ENCODE assay signal across 27 cellular contexts in genomic region chr4:71549516-71550160, GRCh38.
DNase-seq lines count a peak whose midpoint lies in the region; ATAC-seq and TF ChIP-seq lines count a peak whose summit lies in the region.
"Had no signal": no experiment of that assay in that cellular context is flagged by ENCODE, and none has a peak within 500 bp of the region (broad histone marks: within the 10 kb centered on the region; RNA-seq: fewer than 3 reads in every experiment).

No MANE protein-coding gene starts in this region.

- POLR2A ChIA-PET in PC-3 (lab: Charles Lee; ENCODE audit: unreplicated experiment), result no interaction called here

- H3K9me3 ChIP-seq in PC-3 (ENCODE audit: low read length), result no peaks in the 10 kb centered on the region
- no peaks in the 10 kb centered on the region for H3K9me3 ChIP-seq in fibroblast of lung (ENCODE audit: control insufficient read depth, insufficient read depth, low read depth, low read length)
- no peaks in the 10 kb centered on the region for H3K9me3 ChIP-seq in mucosa of descending colon
- H3K9me3 ChIP-seq in BE2C, result no peaks in the 10 kb centered on the region
- no peaks in the 10 kb centered on the region for H3K9me3 ChIP-seq in adrenal gland (replicated peaks in 1 of 3)
- H3K9me3 ChIP-seq: heart right ventricle, right atrium auricular region, suprapubic skin had no signal

- WGBS in adrenal gland, 4 donors, result 51 to 65% (median 57%) methylated on average over 3 of the region's 3 CpGs

- ATAC-seq in PC-3 (no peak), mucosa of descending colon (peak; percentile 28), GM18505 (IDR thresholded peaks at IDR 0.05; ENCODE audit: unreplicated experiment) (no peak)
- ATAC-seq: foreskin keratinocyte, HCT116, heart right ventricle had no signal

- TF ChIP-seq POLR2A in GM18505 (IDR thresholded peaks at IDR 0.05; ENCODE audit: borderline replicate concordance, extremely low read depth, insufficient read depth, insufficient read length) (no peak), adrenal gland (IDR thresholded peaks at IDR 0.05) (no peak)

- CTCF ChIA-PET in PC-3 (lab: Charles Lee), result interaction anchor here (0.6 to 1.3 kb wide), 3 partner anchors 102 to 278 kb away, joined by 3 to 4 read pairs (median 4); no protein-coding TSS in a partner anchor

- BruUV-seq in PC-3 (replicated peaks; lab: Mats Ljungman, UMichigan), result no TSS peak

- H3K4me1 ChIP-seq in PC-3 (ENCODE audit: insufficient read depth, low read length), result peaks cover 14% of the 10 kb centered on the region
- H3K4me1 ChIP-seq in fibroblast of lung (ENCODE audit: control insufficient read depth, extremely low read depth, insufficient read depth, low read length), result peaks cover 12% of the 10 kb centered on the region
- H3K4me1 ChIP-seq in mucosa of descending colon (ENCODE audit: low read depth), result peaks cover 15% of the 10 kb centered on the region
- H3K4me1 ChIP-seq in BE2C, result no peaks in the 10 kb centered on the region
- H3K4me1 ChIP-seq in adrenal gland (replicated peaks in 1 of 2), result no peaks in the 10 kb centered on the region
- H3K4me1 ChIP-seq: foreskin keratinocyte, heart right ventricle, parathyroid adenoma, right atrium auricular region, suprapubic skin had no signal

- no peaks in the 10 kb centered on the region for H3K27me3 ChIP-seq in PC-3 (ENCODE audit: low read length)
- no peaks in the 10 kb centered on the region for H3K27me3 ChIP-seq in fibroblast of lung (ENCODE audit: control insufficient read depth, insufficient read depth, low read length)
- H3K27me3 ChIP-seq in BE2C, result no peaks in the 10 kb centered on the region
- H3K27me3 ChIP-seq in adrenal gland, result no peaks in the 10 kb centered on the region
- H3K27me3 ChIP-seq: foreskin keratinocyte, heart right ventricle, right atrium auricular region, suprapubic skin had no signal

- TF ChIP-seq CTCF in PC-3 (conservative IDR thresholded peaks at IDR 0.05; ENCODE audit: low read depth, low read length), result no peak
- no peak for TF ChIP-seq CTCF in fibroblast of lung (conservative IDR thresholded peaks at IDR 0.05 in 1 of 2, IDR thresholded peaks at IDR 0.05 in 1 of 2; ENCODE audit: low read depth in 1 of 2, low read length in 2 of 2)
- no peak for TF ChIP-seq CTCF in mucosa of descending colon (IDR thresholded peaks at IDR 0.05)
- TF ChIP-seq CTCF in BE2C (IDR thresholded peaks at IDR 0.05; ENCODE audit: low read depth, low read length), result no peak
- no peak for TF ChIP-seq CTCF in adrenal gland (IDR thresholded peaks at IDR 0.05)

- 0 out of 2 replicates have a peak overlapping the region, but pooled peaks have one; percentile 16 for H2AFZ ChIP-seq in PC-3 (ENCODE audit: low read length)
- no peak overlapping the region for H2AFZ ChIP-seq in fibroblast of lung (ENCODE audit: low read length)
- H2AFZ ChIP-seq: parathyroid adenoma had no signal

- H4K20me1 ChIP-seq in PC-3 (ENCODE audit: low read length) (no peaks in the 10 kb centered on the region), fibroblast of lung (ENCODE audit: control insufficient read depth, extremely low read depth, insufficient read depth, low read length) (no peaks in the 10 kb centered on the region)

- H3K79me2 ChIP-seq in PC-3 (ENCODE audit: low read length) (no peaks in the 10 kb centered on the region), fibroblast of lung (ENCODE audit: control insufficient read depth, insufficient read depth, low read length) (no peaks in the 10 kb centered on the region)
- H3K79me2 ChIP-seq: parathyroid adenoma had no signal

- H3K4me3 ChIP-seq in PC-3 (ENCODE audit: low read length) (no peak overlapping the region), fibroblast of lung (replicated peaks in 1 of 4; ENCODE audit: control extremely low read depth in 1 of 4, insufficient read depth in 1 of 4, low read depth in 3 of 4, low read length in 4 of 4) (no peak overlapping the region), mucosa of descending colon (no peak overlapping the region), BE2C (ENCODE audit: low read depth, low read length) (no peak overlapping the region), adrenal gland (no peak overlapping the region)
- H3K4me3 ChIP-seq: heart right ventricle, lung, right atrium auricular region, smooth muscle cell, suprapubic skin had no signal

- H3K36me3 ChIP-seq in PC-3 (ENCODE audit: low read depth, low read length), result no peaks in the 10 kb centered on the region
- peaks cover 2% of the 10 kb centered on the region for H3K36me3 ChIP-seq in fibroblast of lung (ENCODE audit: control insufficient read depth, insufficient read depth, low read length)
- H3K36me3 ChIP-seq in mucosa of descending colon (ENCODE audit: low read depth), result no peaks in the 10 kb centered on the region
- H3K36me3 ChIP-seq in BE2C, result no peaks in the 10 kb centered on the region
- H3K36me3 ChIP-seq in adrenal gland (replicated peaks in 1 of 2), result no peaks in the 10 kb centered on the region
- H3K36me3 ChIP-seq: right atrium auricular region, suprapubic skin had no signal

- no peaks in the 10 kb centered on the region for H3K9me2 ChIP-seq in PC-3 (replicated peaks; ENCODE audit: low read length)

- in situ Hi-C loops in Caki2 (cut with HindIII; ENCODE audit: low pct_unique_long_range_greater_than_20kb, low sequenced_read_pairs), result no loop called here

- H3F3A ChIP-seq in PC-3 (ENCODE audit: low read length, unreplicated experiment), result no peaks in the 10 kb centered on the region

- H3K9ac ChIP-seq in PC-3 (ENCODE audit: low read length) (no peak overlapping the region), fibroblast of lung (ENCODE audit: insufficient read depth, low read length) (no peak overlapping the region)
- H3K9ac ChIP-seq: parathyroid adenoma had no signal

- intact Hi-C loops in PC-3 (cut with micrococcal nuclease) (loop anchor here (5.0 kb wide), 3 partner anchors 92 to 497 kb away; no protein-coding TSS in a partner anchor), mucosa of descending colon (cut with DNase I, micrococcal nuclease) (no loop called here), adrenal gland (cut with DNase I) (no loop called here)

- DNase-seq in Caki2 (ENCODE audit: low read depth) (peak; percentile 5), PC-3 (no peak), fibroblast of lung (ENCODE audit: low read depth in 2 of 2) (peak in 1 of 2 donors; percentile 36), mucosa of descending colon (no peak), BE2C (no peak), adrenal gland (no peak), nucleus accumbens (lab: John Stamatoyannopoulos, UW) (no peak)
- DNase-seq: activated CD4-positive, alpha-beta memory T cell treated with anti-CD3 and anti-CD28 coated beads, Interleukin-2, amount 10 ng/mL, durations not matched to agents 7 days and 5 days; CD8-positive, alpha-beta memory T cell; DMS153; effector memory CD4-positive, alpha-beta T cell; erythroblast; foreskin keratinocyte; heart right ventricle; NCI-H146; NCI-H345; NCI-H69; SIG-M5; stimulated activated CD4-positive, alpha-beta T cell treated with anti-CD3 and anti-CD28 coated beads, Interleukin-1b, Interleukin-23, amount 100 ng/mL, for 48 hours; stimulated activated naive CD4-positive, alpha-beta T cell treated with Interleukin-2 at 50 U/mL for 16 hours had no signal

- H3K27ac ChIP-seq in PC-3 (ENCODE audit: low read length) (no peak overlapping the region), fibroblast of lung (ENCODE audit: insufficient read depth, low read length) (peak overlapping the region; percentile 24), adrenal gland (no peak overlapping the region)
- H3K27ac ChIP-seq: foreskin keratinocyte, heart right ventricle, parathyroid adenoma, right atrium auricular region, suprapubic skin had no signal

- peak overlapping the region; percentile 8; the same call in 1 of the 2 replicates for H3K4me2 ChIP-seq in PC-3 (ENCODE audit: low read length)
- peak overlapping the region; percentile 33 for H3K4me2 ChIP-seq in fibroblast of lung (ENCODE audit: extremely low read depth, insufficient read depth, low read length)
- H3K4me2 ChIP-seq: smooth muscle cell had no signal
